Comparison of ENCODE assay signal across 14 cellular contexts in genomic region chr4:156815717-156816319, GRCh38.
DNase-seq lines count a peak whose midpoint lies in the region; ATAC-seq and TF ChIP-seq lines count a peak whose summit lies in the region.
"Had no signal": no experiment of that assay in that cellular context is flagged by ENCODE, and none has a peak within 500 bp of the region (broad histone marks: within the 10 kb centered on the region; RNA-seq: fewer than 3 reads in every experiment).

No MANE protein-coding gene starts in this region.

- in situ Hi-C loops in gastrocnemius medialis (cut with MboI; ENCODE audit: low sequenced_read_pairs in 4 of 4) = no loop called here

- H3K9me3 ChIP-seq in colonic mucosa (no peaks in the 10 kb centered on the region), gastrocnemius medialis (no peaks in the 10 kb centered on the region)
- H3K9me3 ChIP-seq: prostate gland had no signal

- H3K4me1 ChIP-seq in foreskin keratinocyte (peaks cover 26% of the 10 kb centered on the region), colonic mucosa (no peaks in the 10 kb centered on the region), gastrocnemius medialis (peaks cover 8 to 21% of the 10 kb centered on the region in 2 donors)

- TF ChIP-seq POLR2A in gastrocnemius medialis (IDR thresholded peaks at IDR 0.05) = no peak

- H3K36me3 ChIP-seq in colonic mucosa = no peaks in the 10 kb centered on the region
- no peaks in the 10 kb centered on the region for H3K36me3 ChIP-seq in gastrocnemius medialis
- H3K36me3 ChIP-seq: prostate gland had no signal

- H3K27ac ChIP-seq in foreskin keratinocyte (peak overlapping the region; percentile 37), colonic mucosa (no peak overlapping the region), gastrocnemius medialis (no peak overlapping the region)
- H3K27ac ChIP-seq: PC-9, prostate gland had no signal

- TF ChIP-seq CTCF in foreskin keratinocyte (conservative IDR thresholded peaks at IDR 0.05) (no peak), colonic mucosa (IDR thresholded peaks at IDR 0.05) (no peak), gastrocnemius medialis (IDR thresholded peaks at IDR 0.05 in 4 of 5, conservative IDR thresholded peaks at IDR 0.05 in 1 of 5) (no peak)

- no peaks in the 10 kb centered on the region for H3K27me3 ChIP-seq in foreskin keratinocyte
- no peaks in the 10 kb centered on the region for H3K27me3 ChIP-seq in colonic mucosa
- H3K27me3 ChIP-seq in gastrocnemius medialis = no peaks in the 10 kb centered on the region

- ATAC-seq in foreskin keratinocyte (peak; percentile 89), HG03460 (IDR thresholded peaks at IDR 0.05; ENCODE audit: unreplicated experiment) (no peak), GM19452 (IDR thresholded peaks at IDR 0.05; ENCODE audit: unreplicated experiment) (no peak), gastrocnemius medialis (no peak)

- H3K4me3 ChIP-seq in colonic mucosa = no peak overlapping the region
- no peak overlapping the region for H3K4me3 ChIP-seq in gastrocnemius medialis
- H3K4me3 ChIP-seq: PC-9, prostate gland had no signal

- intact Hi-C loops in colonic mucosa (cut with DNase I) = no loop called here
- intact Hi-C loops in gastrocnemius medialis (cut with DNase I; ENCODE audit: low total_unique reads) = no loop called here

- peak; percentile 54 for DNase-seq in DMS 273 treated with DMSO at 0.1 percent for 48 hours (lab: John Stamatoyannopoulos, UW)
- peak; percentile 22 for DNase-seq in NCI-H1694 (lab: John Stamatoyannopoulos, UW)
- DNase-seq in NCI-H510A treated with DMSO at 0.1 percent for 48 hours (lab: John Stamatoyannopoulos, UW) = peak; percentile 76
- DNase-seq in foreskin keratinocyte = peak; percentile 52 to 79
- DNase-seq in colonic mucosa = no peak
- no peak for DNase-seq in gastrocnemius medialis
- DNase-seq: activated B cell treated with CpG ODN at 0.5 μM for 24 hours; activated CD8-positive, alpha-beta memory T cell treated with anti-CD3 and anti-CD28 coated beads, Interleukin-2, amount 50 U/mL, for 4 hours; activated naive CD8-positive, alpha-beta T cell treated with anti-CD3 and anti-CD28 coated beads, Interleukin-2, amount 10 ng/mL, durations not matched to agents 7 days and 5 days; central memory CD4-positive, alpha-beta T cell; PC-9 had no signal

- H3K9ac ChIP-seq in colonic mucosa (ENCODE audit: low read depth in 2 of 2, low read length in 2 of 2) = no peak overlapping the region

Comparison
In these comparisons a context has a peak if more than half of its experiments do, and no peak if none do; other contexts are left out.
1. DNase-seq: peak in DMS 273 treated with DMSO at 0.1 percent for 48 hours (single experiment), NCI-H1694 (single experiment), NCI-H510A treated with DMSO at 0.1 percent for 48 hours (single experiment) and foreskin keratinocyte (2 of 2); none in colonic mucosa (single experiment) and gastrocnemius medialis (0 of 2).